In genomic region chr19:17216058-17216670, GRCh38 we compare ENCODE assay signal across 1 cellular context.
TF ChIP-seq lines count a peak whose summit lies in the region.

No MANE protein-coding gene starts in this region.

TF ChIP-seq in K562, 482 proteins besides CTCF, POLR2A, EP300 and RAD21:
- TF ChIP-seq ZNF140 (CRISPR knock-in tag; IDR thresholded peaks at IDR 0.05) (no peak), NFIC (IDR thresholded peaks at IDR 0.05) (peak; percentile 92), VEZF1 (CRISPR knock-in tag; IDR thresholded peaks at IDR 0.05) (no peak), ZBTB33 (CRISPR knock-in tag; IDR thresholded peaks at IDR 0.05) (0 out of 2 replicates have a peak, but pooled peaks have one; percentile 4), NR2C2 (CRISPR knock-in tag; IDR thresholded peaks at IDR 0.05) (0 out of 2 replicates have a peak, but pooled peaks have one; percentile 31), NR2C2 (tag; IDR thresholded peaks at IDR 0.05) (no peak), TOE1 (IDR thresholded peaks at IDR 0.05; ENCODE audit: borderline replicate concordance) (no peak), TOE1 (CRISPR knock-in tag; IDR thresholded peaks at IDR 0.05; ENCODE audit: borderline replicate concordance, low read depth) (0 out of 2 replicates have a peak, but pooled peaks have one; percentile 43)
